1 cellular context compared by ENCODE assay signal in genomic region chr22:45212306-45212709, GRCh38.
A peak's percentile ranks its signal among the peaks of the same experiment; 100 is the strongest.
TF ChIP-seq lines count a peak whose summit lies in the region.

No MANE protein-coding gene starts in this region.

TF ChIP-seq in K562, 482 proteins besides CTCF, POLR2A, EP300 and RAD21 (continued from another document):
- TF ChIP-seq CBX8 (IDR thresholded peaks at IDR 0.05; ENCODE audit: borderline replicate concordance, extremely low read depth, low read depth, low read length, poor library complexity, severe bottlenecking) (no peak), ELF4 (CRISPR knock-in tag; IDR thresholded peaks at IDR 0.05) (no peak), ZFX (CRISPR knock-in tag; IDR thresholded peaks at IDR 0.05) (no peak), ZNF140 (CRISPR knock-in tag; IDR thresholded peaks at IDR 0.05) (no peak), YBX1 (IDR thresholded peaks at IDR 0.05) (no peak), ZFPM2 (CRISPR knock-in tag; IDR thresholded peaks at IDR 0.05) (no peak), YY1 (IDR thresholded peaks at IDR 0.05; ENCODE audit: borderline replicate concordance in 1 of 3, control insufficient read depth in 1 of 3, extremely low read depth in 1 of 3, insufficient read depth in 3 of 3, insufficient read length in 1 of 3, insufficient replicate concordance in 2 of 3, low read depth in 1 of 3, low read length in 2 of 3) (no peak), CHD7 (IDR thresholded peaks at IDR 0.05; ENCODE audit: low read depth, low read length) (no peak), NCOR1 (IDR thresholded peaks at IDR 0.05) (no peak), NFE2 (IDR thresholded peaks at IDR 0.05; ENCODE audit: low read depth) (0 out of 2 replicates have a peak, but pooled peaks have one; percentile 13), RREB1 (CRISPR knock-in tag; IDR thresholded peaks at IDR 0.05) (no peak), FOXM1 (IDR thresholded peaks at IDR 0.05; ENCODE audit: low read depth) (no peak), FOXM1 (CRISPR knock-in tag; IDR thresholded peaks at IDR 0.05; ENCODE audit: low read depth) (no peak), TBP (optimal IDR thresholded peaks at IDR 0.05; ENCODE audit: low read depth, low read length) (no peak), ZBED1 (IDR thresholded peaks at IDR 0.05) (no peak), NRF1 (conservative IDR thresholded peaks at IDR 0.05 in 1 of 2, IDR thresholded peaks at IDR 0.05 in 1 of 2) (peak; percentile 73 to 75), ZFP91 (CRISPR knock-in tag; IDR thresholded peaks at IDR 0.05) (peak; percentile 83), BHLHE40 (IDR thresholded peaks at IDR 0.05; ENCODE audit: low read length) (no peak), SMARCA4 (IDR thresholded peaks at IDR 0.05) (no peak), THRA (IDR thresholded peaks at IDR 0.05) (no peak), ZNF253 (CRISPR knock-in tag; conservative IDR thresholded peaks at IDR 0.05) (no peak), MAFG (tag; conservative IDR thresholded peaks at IDR 0.05) (peak; percentile 29; the same call in 1 of the 2 replicates), NFATC3 (IDR thresholded peaks at IDR 0.05) (no peak), TAL1 (IDR thresholded peaks at IDR 0.05) (no peak), FOXK1 (CRISPR knock-in tag; IDR thresholded peaks at IDR 0.05; ENCODE audit: borderline replicate concordance) (no peak)
TF ChIP-seq in K562: peak in this region for 5.
